ENCODE assay signal across 1 cellular context in genomic region chr20:49805224-49805876, GRCh38.
TF ChIP-seq lines count a peak whose summit lies in the region.
"Not testable (repeated sequence)": the region's sequence is repeated elsewhere in the genome, so short reads cannot be mapped to it uniquely, and the experiment has no call there.

No MANE protein-coding gene starts in this region.

TF ChIP-seq in K562, 482 proteins besides CTCF, POLR2A, EP300 and RAD21 (continued from another document):
- TF ChIP-seq, protein P1, sequence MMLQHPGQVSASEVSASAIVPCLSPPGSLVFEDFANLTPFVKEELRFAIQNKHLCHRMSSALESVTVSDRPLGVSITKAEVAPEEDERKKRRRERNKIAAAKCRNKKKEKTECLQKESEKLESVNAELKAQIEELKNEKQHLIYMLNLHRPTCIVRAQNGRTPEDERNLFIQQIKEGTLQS (IDR thresholded peaks at IDR 0.05): 0 out of 2 replicates have a peak, but pooled peaks have one; percentile 14
- TF ChIP-seq, protein P1 (CRISPR knock-in tag; conservative IDR thresholded peaks at IDR 0.05): not testable (repeated sequence)
- peak; percentile 44 for TF ChIP-seq MAFG (tag; conservative IDR thresholded peaks at IDR 0.05)
